ENCODE assay signal across 9 cellular contexts in genomic region chr1:154860154-154860870, GRCh38. TPM values are rescaled to one million over a fixed set of nuclear protein-coding genes. Genes with fewer than 3 reads are reported as not detected.
DNase-seq lines count a peak whose midpoint lies in the region; ATAC-seq, FAIRE-seq and TF ChIP-seq lines count a peak whose summit lies in the region.
"Had no signal": no experiment of that assay in that cellular context is flagged by ENCODE, and none has a peak within 500 bp of the region (broad histone marks: within the 10 kb centered on the region; RNA-seq: fewer than 3 reads in every experiment).

No MANE protein-coding gene starts in this region.

- H3K36me3 Mint-ChIP-seq in activated naive CD8-positive, alpha-beta T cell treated with anti-CD3 and anti-CD28 coated beads, Interleukin-2, amount 50 U/mL, for 24 hours (ENCODE audit: low read depth) = no peaks in the 10 kb centered on the region

- in situ Hi-C loops in HepG2 (cut with HindIII; ENCODE audit: extremely low pct_ligation_motif_present, low pct_unique_long_range_greater_than_20kb) (no loop called here), G401 (cut with HindIII; ENCODE audit: low sequenced_read_pairs) (no loop called here)

- no peak overlapping the region for H3K4me2 ChIP-seq in HepG2 (ENCODE audit: low read depth, low read length)

- H3K36me3 ChIP-seq in HepG2 (replicated peaks in 1 of 2; ENCODE audit: control insufficient read depth in 1 of 2, insufficient read depth in 2 of 2, low read length in 2 of 2) = no peaks in the 10 kb centered on the region

- no peaks in the 10 kb centered on the region for H3K9me3 ChIP-seq in HepG2 (ENCODE audit: low read length)

- H2AFZ ChIP-seq in HepG2 (ENCODE audit: low read length) = no peak overlapping the region

- ATAC-seq in GM18505 (IDR thresholded peaks at IDR 0.05; ENCODE audit: unreplicated experiment) (peak; percentile 47), GM21529 (IDR thresholded peaks at IDR 0.05; ENCODE audit: unreplicated experiment) (peak; percentile 58), HepG2 (no peak)
- ATAC-seq in activated naive CD8-positive, alpha-beta T cell treated with anti-CD3 and anti-CD28 coated beads, Interleukin-2, amount 50 U/mL, for 24 hours = no peak

- H3K9ac ChIP-seq in HepG2 (ENCODE audit: insufficient read depth, low read depth, low read length) = no peak overlapping the region

- POLR2A ChIA-PET in HepG2 (lab: Yijun Ruan, JAX) = no interaction called here

- peaks cover 73% of the 10 kb centered on the region for H3K4me1 Mint-ChIP-seq in activated naive CD8-positive, alpha-beta T cell treated with anti-CD3 and anti-CD28 coated beads, Interleukin-2, amount 50 U/mL, for 24 hours

- CTCF ChIA-PET in HepG2 (lab: Yijun Ruan, JAX; ENCODE audit: low intra/inter-chr PET ratio, low total read pairs) = no interaction called here

- no TSS peak for BruUV-seq in HepG2 (replicated peaks; lab: Mats Ljungman, UMichigan)

- peak; percentile 69 for TF ChIP-seq POLR2A in GM18505 (IDR thresholded peaks at IDR 0.05; ENCODE audit: borderline replicate concordance, extremely low read depth, insufficient read depth, insufficient read length)
- TF ChIP-seq POLR2A in HepG2 (IDR thresholded peaks at IDR 0.05; ENCODE audit: insufficient read depth in 1 of 2, low read depth in 2 of 2, low read length in 2 of 2) = no peak

- H3K27me3 Mint-ChIP-seq in activated naive CD8-positive, alpha-beta T cell treated with anti-CD3 and anti-CD28 coated beads, Interleukin-2, amount 50 U/mL, for 24 hours = peaks cover 10% of the 10 kb centered on the region

- 30% methylated on average over 10 of the region's 12 CpGs for WGBS in HepG2 (ENCODE audit: low lambda C conversion rate)

- no peaks in the 10 kb centered on the region for H3K79me2 ChIP-seq in HepG2 (ENCODE audit: insufficient read depth, low read length)

- TF ChIP-seq RAD21 in HepG2 (CRISPR knock-in tag; IDR thresholded peaks at IDR 0.05) = no peak

- no peaks in the 10 kb centered on the region for H4K20me1 ChIP-seq in HepG2 (ENCODE audit: insufficient read depth, low read length)

- intact Hi-C loops in HepG2 (cut with micrococcal nuclease; ENCODE audit: unreplicated experiment) = no loop called here

- H3K4me3 ChIP-seq in Jurkat, Clone E6-1 (ENCODE audit: low read length) = no peak overlapping the region
- no peak overlapping the region for H3K4me3 ChIP-seq in HepG2 (replicated peaks in 1 of 3; ENCODE audit: insufficient read depth in 1 of 3, low read depth in 2 of 3, low read length in 3 of 3)

- no peak overlapping the region for H3K27ac ChIP-seq in HepG2 (ENCODE audit: extremely low read length, insufficient read depth, low read length)

- H3K4me1 ChIP-seq in HepG2 (ENCODE audit: insufficient read depth, low read length) = peaks cover 12% of the 10 kb centered on the region; the same call in 1 of the 2 replicates

- peak; percentile 87 for DNase-seq in Jurkat, Clone E6-1 (ENCODE audit: low read depth, low spot score)
- no peak for DNase-seq in HepG2 (ENCODE audit: low spot score)
- DNase-seq in NCI-H510A treated with DMSO at 0.1 percent for 48 hours (lab: John Stamatoyannopoulos, UW) = no peak
- DNase-seq in stimulated activated CD4-positive, alpha-beta T cell treated with anti-CD3 and anti-CD28 coated beads, Interleukin-4, amount 100 ng/mL, for 1 hour = no peak
- no peak for DNase-seq in G401 (ENCODE audit: low spot score)
- no peak for DNase-seq in activated naive CD8-positive, alpha-beta T cell treated with anti-CD3 and anti-CD28 coated beads, Interleukin-2, amount 50 U/mL, for 24 hours

- H3K27ac Mint-ChIP-seq in activated naive CD8-positive, alpha-beta T cell treated with anti-CD3 and anti-CD28 coated beads, Interleukin-2, amount 50 U/mL, for 24 hours = no peak overlapping the region

- no peak for TF ChIP-seq CTCF in HepG2 (CRISPR knock-in tag; IDR thresholded peaks at IDR 0.05)

- TF ChIP-seq EP300 in HepG2 (IDR thresholded peaks at IDR 0.05; ENCODE audit: low read depth in 2 of 2, low read length in 2 of 2) (no peak), HepG2 (CRISPR knock-in tag; IDR thresholded peaks at IDR 0.05; ENCODE audit: borderline replicate concordance) (no peak)

- peaks cover 5 to 60% of the 10 kb centered on the region in 2 experiments for H3K27me3 ChIP-seq in HepG2 (ENCODE audit: control insufficient read depth in 1 of 2, insufficient read depth in 2 of 2, low read length in 2 of 2)

- no peak for FAIRE-seq in HepG2 (lab: Jason Lieb, UNC)
- FAIRE-seq: endothelial cell of umbilical vein had no signal

- H3K9me3 Mint-ChIP-seq in activated naive CD8-positive, alpha-beta T cell treated with anti-CD3 and anti-CD28 coated beads, Interleukin-2, amount 50 U/mL, for 24 hours = no peaks in the 10 kb centered on the region

- no peak overlapping the region for H3K4me3 Mint-ChIP-seq in activated naive CD8-positive, alpha-beta T cell treated with anti-CD3 and anti-CD28 coated beads, Interleukin-2, amount 50 U/mL, for 24 hours

TF ChIP-seq in HepG2, 621 proteins besides CTCF, POLR2A, EP300 and RAD21:
- TF ChIP-seq ZNF24 (IDR thresholded peaks at IDR 0.05) = no peak
- no peak for TF ChIP-seq ZNF773 (CRISPR knock-in tag; IDR thresholded peaks at IDR 0.05; ENCODE audit: borderline replicate concordance)
- peak; percentile 60; the same call in 1 of the 2 replicates for TF ChIP-seq MNT (IDR thresholded peaks at IDR 0.05)
- no peak for TF ChIP-seq TBL1XR1 (IDR thresholded peaks at IDR 0.05; ENCODE audit: borderline replicate concordance, low read length, partially characterized antibody)

RNA-seq across cellular contexts. Expression of gene KCNN3, which starts 9.8 kb away (rescaled TPM):
- polyA plus RNA-seq in Jurkat, Clone E6-1 (2012; ENCODE audit: insufficient read depth, insufficient read length) = not detected
- not detected in 2 replicates for total RNA-seq in HepG2 (2016; rRNA removed; fragmentation: Illumina TruSeq; extraction: Trizol)
- total RNA-seq in HepG2 (2016; cell fraction: cytosol; rRNA removed; fragmentation: Illumina TruSeq; extraction: Trizol; ENCODE audit: low read depth) = not detected in 2 replicates
- total RNA-seq in HepG2 (2016; cell fraction: insoluble cytoplasmic fraction; rRNA removed; fragmentation: Illumina TruSeq; extraction: Trizol) = not detected in 2 replicates
- not detected in 2 replicates for total RNA-seq in HepG2 (2016; cell fraction: membrane; rRNA removed; fragmentation: Illumina TruSeq; extraction: Trizol)
- not detected in 2 replicates for total RNA-seq in HepG2 (2016; cell fraction: nucleus; rRNA removed; fragmentation: Illumina TruSeq; extraction: Trizol)
- 0.01 TPM in 1 of 2 replicates, not detected in the other for polyA plus RNA-seq in HepG2 (2011; rRNA removed)
- polyA plus RNA-seq in HepG2 (2011; cell fraction: cytosol; rRNA removed) = 0.04 TPM in 1 of 2 replicates, not detected in the other
- polyA plus RNA-seq in HepG2 (2011; cell fraction: nucleus; rRNA removed) = 0.03 TPM in 1 of 2 replicates, not detected in the other
- not detected in 2 replicates for polyA plus RNA-seq in HepG2 (2012)
- not detected in 2 replicates for polyA plus RNA-seq in HepG2 (2016; cell fraction: cytosol; fragmentation: Illumina TruSeq; extraction: Trizol; ENCODE audit: low read depth)
- not detected in 2 replicates for polyA plus RNA-seq in HepG2 (2016; cell fraction: insoluble cytoplasmic fraction; fragmentation: Illumina TruSeq; extraction: Trizol; ENCODE audit: low read depth)
- not detected in 2 replicates for polyA plus RNA-seq in HepG2 (2016; cell fraction: membrane; fragmentation: Illumina TruSeq; extraction: Trizol; ENCODE audit: low read depth)
- not detected in 2 replicates for polyA plus RNA-seq in HepG2 (2016; cell fraction: nucleus; fragmentation: Illumina TruSeq; extraction: Trizol; ENCODE audit: insufficient read depth, low read depth)
- polyA minus RNA-seq in HepG2 (2011; rRNA and poly(A)+ RNA removed; ENCODE audit: low replicate concordance) = not detected in 2 replicates
- not detected in 2 replicates for polyA minus RNA-seq in HepG2 (2011; cell fraction: cytosol; rRNA and poly(A)+ RNA removed)
- not detected in 2 replicates for polyA minus RNA-seq in HepG2 (2011; cell fraction: nucleus; rRNA and poly(A)+ RNA removed)
- under 0.01 and 0.64 TPM in 2 replicates for total RNA-seq in G401 (2014; rRNA removed; shearing (Covaris generic))

Comparison
In these comparisons a context has a peak if more than half of its experiments do, and no peak if none do; other contexts are left out.
1. ATAC-seq: peak in GM18505 (single experiment) and GM21529 (single experiment); none in HepG2 (single experiment) and activated naive CD8-positive, alpha-beta T cell treated with anti-CD3 and anti-CD28 coated beads, Interleukin-2, amount 50 U/mL, for 24 hours (single experiment).